ENCODE assay signal across 9 cellular contexts in genomic region chr3:98778852-98779379, GRCh38. TPM values are rescaled to one million over a fixed set of nuclear protein-coding genes. Genes with fewer than 3 reads are reported as not detected.
DNase-seq lines count a peak whose midpoint lies in the region; ATAC-seq and TF ChIP-seq lines count a peak whose summit lies in the region.
"Had no signal": no experiment of that assay in that cellular context is flagged by ENCODE, and none has a peak within 500 bp of the region (broad histone marks: within the 10 kb centered on the region; RNA-seq: fewer than 3 reads in every experiment).

No MANE protein-coding gene starts in this region.

- H3K27ac ChIP-seq in A673 (ENCODE audit: low read depth, low read length, poor library complexity, severe bottlenecking) (no peak overlapping the region), lower lobe of right lung (peak overlapping the region; percentile 43)
- H3K27ac ChIP-seq: SK-N-MC had no signal

- H3K4me3 ChIP-seq in A673 (ENCODE audit: low read depth, low read length, poor library complexity, severe bottlenecking) (no peak overlapping the region), lower lobe of right lung (no peak overlapping the region)
- H3K4me3 ChIP-seq: SK-N-MC had no signal

- H3K36me3 ChIP-seq in A673 (ENCODE audit: insufficient read depth, low read length, poor library complexity, severe bottlenecking): no peaks in the 10 kb centered on the region
- peaks cover 13% of the 10 kb centered on the region for H3K36me3 ChIP-seq in lower lobe of right lung

- peaks cover 7% of the 10 kb centered on the region for H3K36me3 Mint-ChIP-seq in MCF 10A (ENCODE audit: insufficient read depth, unreplicated experiment)

- peak overlapping the region; percentile 43 for H3K27ac Mint-ChIP-seq in MCF 10A (ENCODE audit: low read depth, unreplicated experiment)

- POLR2A ChIA-PET in A673 (lab: Charles Lee; ENCODE audit: low non-redundant PET): no interaction called here
- POLR2A ChIA-PET in MCF 10A (lab: Yijun Ruan, JAX): interaction anchor here (0.9 to 2.8 kb wide), 8 partner anchors 13 to 631 kb away, joined by 3 to 19 read pairs (median 3); partner anchors contain the start of gene CPOX

- no peaks in the 10 kb centered on the region for H3K9me3 Mint-ChIP-seq in MCF 10A (ENCODE audit: unreplicated experiment)

- TF ChIP-seq CTCF in A673 (conservative IDR thresholded peaks at IDR 0.05; ENCODE audit: low read depth, low read length): no peak
- TF ChIP-seq CTCF in MCF 10A (IDR thresholded peaks at IDR 0.05; ENCODE audit: unreplicated experiment): no peak
- no peak for TF ChIP-seq CTCF in lower lobe of right lung (IDR thresholded peaks at IDR 0.05)

- peak; percentile 27 for DNase-seq in A673 (ENCODE audit: low spot score)
- peak; percentile 43 for DNase-seq in HuH-7 (ENCODE audit: low spot score)
- peak; percentile 87 for DNase-seq in MCF 10A (ENCODE audit: unreplicated experiment)
- DNase-seq in lower lobe of right lung: no peak
- DNase-seq in NCI-H748 (lab: John Stamatoyannopoulos, UW; ENCODE audit: unreplicated experiment): no peak
- DNase-seq in NCI-H2029 (lab: John Stamatoyannopoulos, UW): no peak
- no peak for DNase-seq in NAMALWA (ENCODE audit: low spot score)

- H3K9me3 ChIP-seq in A673 (ENCODE audit: low read depth, low read length, poor library complexity, severe bottlenecking): no peaks in the 10 kb centered on the region
- H3K9me3 ChIP-seq in lower lobe of right lung: no peaks in the 10 kb centered on the region

- H3K27me3 ChIP-seq in A673 (replicated peaks; ENCODE audit: insufficient read depth, low read depth, low read length, poor library complexity) (no peaks in the 10 kb centered on the region), lower lobe of right lung (ENCODE audit: low read depth) (no peaks in the 10 kb centered on the region)

- intact Hi-C loops in A673 (cut with micrococcal nuclease; ENCODE audit: unreplicated experiment): no loop called here
- intact Hi-C loops in MCF 10A (cut with micrococcal nuclease): loop anchor here (2.0 kb wide), 1 partner anchor 46 kb away; no protein-coding TSS in a partner anchor
- intact Hi-C loops in lower lobe of right lung (cut with DNase I): no loop called here

- peaks cover 6% of the 10 kb centered on the region for H3K4me1 ChIP-seq in A673 (ENCODE audit: insufficient read depth, low read length, poor library complexity, severe bottlenecking)
- H3K4me1 ChIP-seq in lower lobe of right lung: peaks cover 31% of the 10 kb centered on the region

- H3K4me1 Mint-ChIP-seq in MCF 10A (ENCODE audit: insufficient read depth, unreplicated experiment): peaks cover 42% of the 10 kb centered on the region

- H3K4me3 Mint-ChIP-seq in MCF 10A (ENCODE audit: unreplicated experiment): peak overlapping the region; percentile 53

- no TSS peak for BruUV-seq in A673 (replicated peaks; lab: Mats Ljungman, UMichigan)
- BruUV-seq in MCF 10A (replicated peaks; lab: Mats Ljungman, UMichigan): no TSS peak

- H3K27me3 Mint-ChIP-seq in MCF 10A (ENCODE audit: insufficient read depth, unreplicated experiment): no peaks in the 10 kb centered on the region

- ATAC-seq in lower lobe of right lung (peak; percentile 50 to 59), HG02852 (IDR thresholded peaks at IDR 0.05; ENCODE audit: unreplicated experiment) (no peak)

- CTCF ChIA-PET in A673 (lab: Charles Lee): no interaction called here
- CTCF ChIA-PET in MCF 10A (lab: Yijun Ruan, JAX): interaction anchor here (0.5 to 5.0 kb wide), 9 partner anchors 11 to 810 kb away, joined by 3 to 30 read pairs (median 3); no protein-coding TSS in a partner anchor

RNA-seq across cellular contexts. Expression of gene ST3GAL6, which starts 15.8 kb away (rescaled TPM):
- 4.8 and 8.2 TPM in 2 replicates for total RNA-seq in A673 (2021)
- 1.2 and 1.5 TPM in 2 replicates for total RNA-seq in MCF 10A (2022)
- total RNA-seq in lower lobe of right lung: 42.4 TPM

Comparison
In these comparisons a context has a peak if more than half of its experiments do, and no peak if none do; other contexts are left out.
1. DNase-seq: peak in A673 (single experiment), HuH-7 (single experiment) and MCF 10A (single experiment); none in lower lobe of right lung (single experiment), NCI-H748 (single experiment), NCI-H2029 (single experiment) and NAMALWA (single experiment).